Comparison of ENCODE assay signal across 3 cellular contexts in genomic region chr5:166810721-166811120, GRCh38.
"Had no signal": no experiment of that assay in that cellular context is flagged by ENCODE, and none has a peak within 500 bp of the region (broad histone marks: within the 10 kb centered on the region; RNA-seq: fewer than 3 reads in every experiment).

No MANE protein-coding gene starts in this region.

- DNase-seq: GDM1, GF-D8 had no signal

- H3K4me3 ChIP-seq: GM12878 had no signal
